In genomic region chr2:198471291-198471690, GRCh38 we compare ENCODE assay signal across 18 cellular contexts.
DNase-seq lines count a peak whose midpoint lies in the region; ATAC-seq and TF ChIP-seq lines count a peak whose summit lies in the region.
"Had no signal": no experiment of that assay in that cellular context is flagged by ENCODE, and none has a peak within 500 bp of the region (broad histone marks: within the 10 kb centered on the region; RNA-seq: fewer than 3 reads in every experiment).

No MANE protein-coding gene starts in this region.

- no peak overlapping the region for H3K4me3 Mint-ChIP-seq in glutamatergic neuron (ENCODE audit: unreplicated experiment)
- H3K4me3 Mint-ChIP-seq: activated naive CD8-positive, alpha-beta T cell treated with anti-CD3 and anti-CD28 coated beads, Interleukin-2, amount 50 U/mL, for 24 hours; B cell had no signal

- no peak overlapping the region for H3K27ac ChIP-seq in A673 (ENCODE audit: low read depth, low read length, poor library complexity, severe bottlenecking)
- H3K27ac ChIP-seq in OCI-LY3 (ENCODE audit: low read length): no peak overlapping the region
- H3K27ac ChIP-seq in right cardiac atrium (ENCODE audit: low read length): no peak overlapping the region
- H3K27ac ChIP-seq: esophagus muscularis mucosa, prostate gland, SK-N-MC had no signal

- CTCF ChIA-PET in A673 (lab: Charles Lee): no interaction called here

- DNase-seq in A673 (ENCODE audit: low spot score) (peak; percentile 2), GM10266 (ENCODE audit: extremely low spot score) (no peak), glutamatergic neuron (no peak), 8988T (no peak), right cardiac atrium (no peak), cerebellar cortex (ENCODE audit: low spot score) (no peak), GM19238 (ENCODE audit: insufficient read length, low spot score) (no peak)
- DNase-seq: activated naive CD8-positive, alpha-beta T cell treated with anti-CD3 and anti-CD28 coated beads, Interleukin-2, amount 50 U/mL, for 24 hours; IMR-90; mesenchymal stem cell; NCI-H1436; NCI-H524 treated with DMSO at 0.1 percent for 48 hours had no signal

- no peak for ATAC-seq in right cardiac atrium
- ATAC-seq: activated CD4-positive, CD25-positive, alpha-beta regulatory T cell treated with anti-CD3 and anti-CD28 coated beads, Interleukin-2, amount 50 U/mL, for 24 hours; activated naive CD8-positive, alpha-beta T cell treated with anti-CD3 and anti-CD28 coated beads, Interleukin-2, amount 50 U/mL, for 24 hours had no signal

- H4K20me1 ChIP-seq in OCI-LY3 (ENCODE audit: insufficient read depth, low read length): no peaks in the 10 kb centered on the region

- no peak overlapping the region for H3K27ac Mint-ChIP-seq in glutamatergic neuron (ENCODE audit: unreplicated experiment)
- H3K27ac Mint-ChIP-seq: activated naive CD8-positive, alpha-beta T cell treated with anti-CD3 and anti-CD28 coated beads, Interleukin-2, amount 50 U/mL, for 24 hours; B cell had no signal

- no peaks in the 10 kb centered on the region for H3K9me3 ChIP-seq in A673 (ENCODE audit: low read depth, low read length, poor library complexity, severe bottlenecking)
- H3K9me3 ChIP-seq in OCI-LY3 (ENCODE audit: insufficient read depth, low read length): no peaks in the 10 kb centered on the region
- no peaks in the 10 kb centered on the region for H3K9me3 ChIP-seq in right cardiac atrium (ENCODE audit: control insufficient read depth, low read length)
- H3K9me3 ChIP-seq: esophagus muscularis mucosa, prostate gland had no signal

- TF ChIP-seq CTCF in A673 (conservative IDR thresholded peaks at IDR 0.05; ENCODE audit: low read depth, low read length) (peak; percentile 44), GM10266 (IDR thresholded peaks at IDR 0.05; ENCODE audit: control insufficient read depth, insufficient read depth, low read depth, missing control alignments) (peak; percentile 12), OCI-LY3 (IDR thresholded peaks at IDR 0.05; ENCODE audit: low read depth, low read length) (peak; percentile 41), glutamatergic neuron (IDR thresholded peaks at IDR 0.05; ENCODE audit: partially characterized antibody, unreplicated experiment) (peak; percentile 19)

- no peak overlapping the region for H3K9ac ChIP-seq in OCI-LY3 (ENCODE audit: low read length)

- no peaks in the 10 kb centered on the region for H3K27me3 Mint-ChIP-seq in glutamatergic neuron (ENCODE audit: unreplicated experiment)
- H3K27me3 Mint-ChIP-seq: activated naive CD8-positive, alpha-beta T cell treated with anti-CD3 and anti-CD28 coated beads, Interleukin-2, amount 50 U/mL, for 24 hours; B cell had no signal

- H3K4me1 ChIP-seq in A673 (ENCODE audit: insufficient read depth, low read length, poor library complexity, severe bottlenecking) (no peaks in the 10 kb centered on the region), OCI-LY3 (ENCODE audit: low read length) (no peaks in the 10 kb centered on the region), right cardiac atrium (ENCODE audit: control insufficient read depth, insufficient read depth, low read length) (no peaks in the 10 kb centered on the region)
- H3K4me1 ChIP-seq: esophagus muscularis mucosa, prostate gland had no signal

- intact Hi-C loops in A673 (cut with micrococcal nuclease; ENCODE audit: unreplicated experiment): no loop called here
- intact Hi-C loops in right cardiac atrium (cut with DNase I): no loop called here

- H3K4me3 ChIP-seq in A673 (ENCODE audit: low read depth, low read length, poor library complexity, severe bottlenecking): no peak overlapping the region
- no peak overlapping the region for H3K4me3 ChIP-seq in OCI-LY3 (ENCODE audit: low read length)
- no peak overlapping the region for H3K4me3 ChIP-seq in right cardiac atrium (ENCODE audit: low read length)
- H3K4me3 ChIP-seq: esophagus muscularis mucosa, prostate gland, SK-N-MC had no signal

- no peaks in the 10 kb centered on the region for H3K36me3 Mint-ChIP-seq in glutamatergic neuron (ENCODE audit: unreplicated experiment)

- WGBS in right cardiac atrium: 50% methylated on average over 2 of the region's 2 CpGs

- H2AFZ ChIP-seq in OCI-LY3 (ENCODE audit: low read depth, low read length): no peak overlapping the region

- peaks cover 4% of the 10 kb centered on the region for H3K4me1 Mint-ChIP-seq in glutamatergic neuron (ENCODE audit: low read depth, unreplicated experiment)
- H3K4me1 Mint-ChIP-seq: activated naive CD8-positive, alpha-beta T cell treated with anti-CD3 and anti-CD28 coated beads, Interleukin-2, amount 50 U/mL, for 24 hours; B cell had no signal

- H3K4me2 ChIP-seq in OCI-LY3 (ENCODE audit: low read length): no peak overlapping the region

- no peaks in the 10 kb centered on the region for H3K79me2 ChIP-seq in OCI-LY3 (ENCODE audit: low read length)

- BruUV-seq in A673 (replicated peaks; lab: Mats Ljungman, UMichigan): no TSS peak

- H3K9me3 Mint-ChIP-seq in glutamatergic neuron (ENCODE audit: unreplicated experiment): no peaks in the 10 kb centered on the region
- H3K9me3 Mint-ChIP-seq: activated naive CD8-positive, alpha-beta T cell treated with anti-CD3 and anti-CD28 coated beads, Interleukin-2, amount 50 U/mL, for 24 hours had no signal

- H3K27me3 ChIP-seq in A673 (replicated peaks; ENCODE audit: insufficient read depth, low read depth, low read length, poor library complexity) (no peaks in the 10 kb centered on the region), OCI-LY3 (ENCODE audit: low read depth, low read length) (no peaks in the 10 kb centered on the region), right cardiac atrium (ENCODE audit: control insufficient read depth, insufficient read depth) (no peaks in the 10 kb centered on the region)
- H3K27me3 ChIP-seq: esophagus muscularis mucosa had no signal

- POLR2A ChIA-PET in A673 (lab: Charles Lee; ENCODE audit: low non-redundant PET): no interaction called here

- H3K36me3 ChIP-seq in A673 (ENCODE audit: insufficient read depth, low read length, poor library complexity, severe bottlenecking): no peaks in the 10 kb centered on the region
- no peaks in the 10 kb centered on the region for H3K36me3 ChIP-seq in OCI-LY3 (replicated peaks; ENCODE audit: low read depth, low read length)
- H3K36me3 ChIP-seq: esophagus muscularis mucosa, prostate gland had no signal
